In genomic region chr4:99610605-99611172, GRCh38 we compare ENCODE assay signal across 1 cellular context.
A peak's percentile ranks its signal among the peaks of the same experiment; 100 is the strongest.
TF ChIP-seq lines count a peak whose summit lies in the region.

No MANE protein-coding gene starts in this region.

TF ChIP-seq in H1, 55 proteins besides CTCF, POLR2A, EP300 and RAD21:
- TF ChIP-seq NANOG (IDR thresholded peaks at IDR 0.05; ENCODE audit: insufficient read depth, low read depth, low read length, poor library complexity, severe bottlenecking) (no peak), SIRT6 (IDR thresholded peaks at IDR 0.05; ENCODE audit: low read length) (no peak), SIX5 (IDR thresholded peaks at IDR 0.05; ENCODE audit: low read depth, low read length) (no peak), CEBPB (IDR thresholded peaks at IDR 0.05; ENCODE audit: low read depth, low read length) (peak; percentile 3; the same call in 1 of the 2 replicates), TAF7 (optimal IDR thresholded peaks at IDR 0.05; ENCODE audit: borderline replicate concordance, low read depth, low read length) (no peak), KDM1A (IDR thresholded peaks at IDR 0.05; ENCODE audit: borderline replicate concordance, low read length) (no peak), HDAC2 (IDR thresholded peaks at IDR 0.05; ENCODE audit: borderline replicate concordance in 1 of 2, low read depth in 2 of 2, low read length in 2 of 2) (no peak)
- TF ChIP-seq, protein P1, sequence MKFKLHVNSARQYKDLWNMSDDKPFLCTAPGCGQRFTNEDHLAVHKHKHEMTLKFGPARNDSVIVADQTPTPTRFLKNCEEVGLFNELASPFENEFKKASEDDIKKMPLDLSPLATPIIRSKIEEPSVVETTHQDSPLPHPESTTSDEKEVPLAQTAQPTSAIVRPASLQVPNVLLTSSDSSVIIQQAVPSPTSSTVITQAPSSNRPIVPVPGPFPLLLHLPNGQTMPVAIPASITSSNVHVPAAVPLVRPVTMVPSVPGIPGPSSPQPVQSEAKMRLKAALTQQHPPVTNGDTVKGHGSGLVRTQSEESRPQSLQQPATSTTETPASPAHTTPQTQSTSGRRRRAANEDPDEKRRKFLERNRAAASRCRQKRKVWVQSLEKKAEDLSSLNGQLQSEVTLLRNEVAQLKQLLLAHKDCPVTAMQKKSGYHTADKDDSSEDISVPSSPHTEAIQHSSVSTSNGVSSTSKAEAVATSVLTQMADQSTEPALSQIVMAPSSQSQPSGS (IDR thresholded peaks at IDR 0.05; ENCODE audit: low read length): no peak
